ENCODE assay signal across 29 cellular contexts in genomic region chr2:196367633-196368032, GRCh38.
"Had no signal": no experiment of that assay in that cellular context is flagged by ENCODE, and none has a peak within 500 bp of the region (broad histone marks: within the 10 kb centered on the region; RNA-seq: fewer than 3 reads in every experiment).

No MANE protein-coding gene starts in this region.

- H3K27ac Mint-ChIP-seq: dendritic cell treated with granulocyte-macrophage colony-stimulating factor and Interleukin-4, amounts not matched to agents 40 ng/mL and 50 ng/mL, for 4 days; effector memory CD8-positive, alpha-beta T cell; endodermal cell had no signal

- FAIRE-seq: endometrium, endothelial cell of umbilical vein, frontal cortex had no signal

- H3K4me1 ChIP-seq: colonic mucosa, esophagus squamous epithelium, foreskin keratinocyte, gastrocnemius medialis had no signal

- H3K36me3 ChIP-seq: colonic mucosa, esophagus muscularis mucosa, esophagus squamous epithelium, gastrocnemius medialis, gastroesophageal sphincter, heart left ventricle, heart right ventricle had no signal

- DNase-seq: colonic mucosa; cortex of kidney; dermis blood vessel endothelial cell; dorsolateral prefrontal cortex; effector CD4-positive, alpha-beta T cell; effector CD8-positive, alpha-beta T cell; effector memory CD4-positive, alpha-beta T cell; effector memory CD8-positive, alpha-beta T cell; endodermal cell; erythroblast; esophagus squamous epithelium; foreskin fibroblast; foreskin keratinocyte; foreskin melanocyte; gastrocnemius medialis; head of caudate nucleus; heart left ventricle; heart right ventricle; hippocampal formation had no signal

- H3K4me1 Mint-ChIP-seq: endodermal cell had no signal

- H3K4me3 Mint-ChIP-seq: dendritic cell treated with granulocyte-macrophage colony-stimulating factor and Interleukin-4, amounts not matched to agents 40 ng/mL and 50 ng/mL, for 4 days; effector memory CD8-positive, alpha-beta T cell; endodermal cell had no signal

- H3K9me3 ChIP-seq: colonic mucosa, esophagus squamous epithelium, gastrocnemius medialis, gastroesophageal sphincter had no signal

- H3K4me2 ChIP-seq: hepatocyte had no signal

- H3K79me2 ChIP-seq: hepatocyte had no signal

- H3K27me3 Mint-ChIP-seq: dendritic cell treated with granulocyte-macrophage colony-stimulating factor and Interleukin-4, amounts not matched to agents 40 ng/mL and 50 ng/mL, for 4 days; effector memory CD8-positive, alpha-beta T cell had no signal

- H2AFZ ChIP-seq: hepatocyte had no signal

- ATAC-seq: effector memory CD8-positive, alpha-beta T cell; esophagus mucosa; foreskin keratinocyte; gastrocnemius medialis; gastroesophageal sphincter; heart left ventricle; heart right ventricle had no signal

- H3K9me3 Mint-ChIP-seq: endodermal cell had no signal

- H3K4me3 ChIP-seq: colonic mucosa, coronary artery, dorsolateral prefrontal cortex, esophagus muscularis mucosa, esophagus squamous epithelium, gastrocnemius medialis, gastroesophageal sphincter, heart left ventricle, heart right ventricle, hepatocyte had no signal

- H3K27ac ChIP-seq: colonic mucosa, coronary artery, dorsolateral prefrontal cortex, epithelial cell of prostate, esophagus muscularis mucosa, esophagus squamous epithelium, foreskin keratinocyte, gastrocnemius medialis, gastroesophageal sphincter, heart left ventricle, heart right ventricle, hepatocyte had no signal

- H3K27me3 ChIP-seq: colonic mucosa, dorsolateral prefrontal cortex, esophagus muscularis mucosa, esophagus squamous epithelium, foreskin keratinocyte, gastrocnemius medialis, gastroesophageal sphincter, heart left ventricle, heart right ventricle, hepatocyte had no signal
